Comparison of ENCODE assay signal across 8 cellular contexts in genomic region chr10:80662429-80663211, GRCh38.
DNase-seq lines count a peak whose midpoint lies in the region; ATAC-seq and TF ChIP-seq lines count a peak whose summit lies in the region.

No MANE protein-coding gene starts in this region.

- DNase-seq in AG20443 (ENCODE audit: low spot score) (peak; percentile 92), NCI-H524 (lab: John Stamatoyannopoulos, UW) (peak; percentile 53 to 74), endodermal cell (peak; percentile 97), mesenchymal stem cell (peak; percentile 85)
- DNase-seq in activated CD8-positive, alpha-beta memory T cell treated with anti-CD3 and anti-CD28 coated beads for 48 hours (ENCODE audit: low read depth in 2 of 3, low spot score in 2 of 3) = peak; percentile 25 to 72 (median 64)
- DNase-seq in stimulated activated CD8-positive, alpha-beta memory T cell treated with anti-CD3 and anti-CD28 coated beads, Interleukin-12 subunit alpha, Interleukin-12 subunit beta, amount 100 ng/mL, for 4 hours (ENCODE audit: low read depth) = peak; percentile 29

- H2AK5ac ChIP-seq in mesenchymal stem cell (ENCODE audit: low read length, severe bottlenecking) = no peak overlapping the region

- no peaks in the 10 kb centered on the region for H3K9me3 Mint-ChIP-seq in endodermal cell

- no peak overlapping the region for H2AFZ ChIP-seq in mesenchymal stem cell (ENCODE audit: low read depth, low read length)

- H3K9ac ChIP-seq in endodermal cell (ENCODE audit: extremely low read depth, low read length, poor library complexity, severe bottlenecking) (peak overlapping the region; percentile 36), mesenchymal stem cell (ENCODE audit: low read length) (peak overlapping the region; percentile 84)

- no peak overlapping the region for H3K18ac ChIP-seq in mesenchymal stem cell (ENCODE audit: low read depth in 1 of 2, low read length in 2 of 2)

- H3K36me3 ChIP-seq in endodermal cell (ENCODE audit: control insufficient read depth, insufficient read depth, low read length) = no peaks in the 10 kb centered on the region
- no peaks in the 10 kb centered on the region for H3K36me3 ChIP-seq in mesenchymal stem cell (ENCODE audit: control insufficient read depth in 1 of 2, insufficient read depth in 2 of 2, low read depth in 1 of 2, low read length in 2 of 2)

- H2BK15ac ChIP-seq in mesenchymal stem cell (ENCODE audit: low read depth, poor library complexity, severe bottlenecking) = peak overlapping the region; percentile 98

- peak; percentile 89 for TF ChIP-seq CTCF in endodermal cell (conservative IDR thresholded peaks at IDR 0.05)

- no peaks in the 10 kb centered on the region for H3K36me3 Mint-ChIP-seq in endodermal cell (ENCODE audit: low read depth)

- WGBS in endodermal cell (ENCODE audit: insufficient coverage in 1 of 2, insufficient read length in 1 of 2), 2 experiments = 16 to 44% methylated on average over 6 to 19 of the region's 19 CpGs
- WGBS in mesenchymal stem cell = 10% methylated on average over 19 of the region's 19 CpGs

- peak overlapping the region; percentile 79 for H4K8ac ChIP-seq in mesenchymal stem cell (ENCODE audit: low read length)

- H3K27ac ChIP-seq in endodermal cell (ENCODE audit: low read depth, low read length) = no peak overlapping the region
- no peak overlapping the region for H3K27ac ChIP-seq in mesenchymal stem cell (ENCODE audit: low read length, poor library complexity, severe bottlenecking)

- H3K4me3 Mint-ChIP-seq in endodermal cell = peak overlapping the region; percentile 48

- H3K4me1 Mint-ChIP-seq in endodermal cell = peaks cover 10% of the 10 kb centered on the region

- no peak overlapping the region for H3K4ac ChIP-seq in mesenchymal stem cell (ENCODE audit: low read depth in 1 of 2, low read length in 2 of 2)

- H3K4me1 ChIP-seq in endodermal cell (ENCODE audit: control insufficient read depth, insufficient read depth, low read length) (no peaks in the 10 kb centered on the region), mesenchymal stem cell (ENCODE audit: control insufficient read depth, insufficient read depth, low read depth, low read length) (no peaks in the 10 kb centered on the region)

- no peaks in the 10 kb centered on the region for H3K79me1 ChIP-seq in mesenchymal stem cell (replicated peaks; ENCODE audit: low read length, poor library complexity, severe bottlenecking)

- H3K4me3 ChIP-seq in endodermal cell (ENCODE audit: low read length) = peak overlapping the region; percentile 64
- H3K4me3 ChIP-seq in mesenchymal stem cell (ENCODE audit: insufficient read depth in 1 of 2, low read depth in 1 of 2, low read length in 2 of 2) = peak overlapping the region in 1 of 2 experiments; percentile 70

- peak overlapping the region; percentile 84 for H3K27ac Mint-ChIP-seq in endodermal cell

- no peak overlapping the region for H2BK120ac ChIP-seq in mesenchymal stem cell (ENCODE audit: low read depth, low read length)

- peak overlapping the region; percentile 69 for H3K4me2 ChIP-seq in mesenchymal stem cell (ENCODE audit: low read length, poor library complexity, severe bottlenecking)

- H4K91ac ChIP-seq in mesenchymal stem cell (ENCODE audit: low read length) = peak overlapping the region; percentile 63

- H3K9me3 ChIP-seq in endodermal cell (ENCODE audit: control insufficient read depth, low read length) = no peaks in the 10 kb centered on the region
- peaks cover 5% of the 10 kb centered on the region for H3K9me3 ChIP-seq in mesenchymal stem cell (ENCODE audit: control insufficient read depth, low read length)

- H3K27me3 ChIP-seq in endodermal cell (ENCODE audit: control insufficient read depth, insufficient read depth, low read length, poor library complexity, severe bottlenecking) = no peaks in the 10 kb centered on the region
- H3K27me3 ChIP-seq in mesenchymal stem cell (ENCODE audit: control insufficient read depth in 1 of 2, insufficient read depth in 1 of 2, low read length in 2 of 2) = peaks cover 15 to 19% of the 10 kb centered on the region in 2 experiments

- H3K27me3 Mint-ChIP-seq in endodermal cell (ENCODE audit: insufficient read depth) = no peaks in the 10 kb centered on the region

- H2BK12ac ChIP-seq in mesenchymal stem cell (ENCODE audit: low read length in 2 of 2) = no peak overlapping the region

- H3K23ac ChIP-seq in mesenchymal stem cell (ENCODE audit: low read length in 2 of 2) = no peak overlapping the region

- ATAC-seq in GM18870 (IDR thresholded peaks at IDR 0.05; ENCODE audit: unreplicated experiment) (peak; percentile 66), HG03175 (IDR thresholded peaks at IDR 0.05; ENCODE audit: unreplicated experiment) (peak; percentile 79)

- no peak overlapping the region for H3K14ac ChIP-seq in mesenchymal stem cell (ENCODE audit: low read length in 2 of 2)

- H2BK5ac ChIP-seq in mesenchymal stem cell (ENCODE audit: low read depth, low read length, poor library complexity, severe bottlenecking) = no peak overlapping the region

Comparison
In these comparisons a context has a peak if more than half of its experiments do, and no peak if none do; other contexts are left out.
1. DNase-seq: peak in every context shown above with its lines; median percentile 97 in endodermal cell; 92 in AG20443; 85 in mesenchymal stem cell; 64 in activated CD8-positive, alpha-beta memory T cell treated with anti-CD3 and anti-CD28 coated beads for 48 hours; 64 in NCI-H524; 29 in stimulated activated CD8-positive, alpha-beta memory T cell treated with anti-CD3 and anti-CD28 coated beads, Interleukin-12 subunit alpha, Interleukin-12 subunit beta, amount 100 ng/mL, for 4 hours.